26 cellular contexts compared by ENCODE assay signal in genomic region chr5:3023678-3024077, GRCh38.
"Had no signal": no experiment of that assay in that cellular context is flagged by ENCODE, and none has a peak within 500 bp of the region (broad histone marks: within the 10 kb centered on the region; RNA-seq: fewer than 3 reads in every experiment).

No MANE protein-coding gene starts in this region.

- H3K27ac ChIP-seq: adrenal gland, body of pancreas, epithelial cell of prostate, esophagus squamous epithelium, gastroesophageal sphincter had no signal

- H3K27me3 ChIP-seq: adrenal gland, body of pancreas, esophagus squamous epithelium, gastroesophageal sphincter had no signal

- H3K4me3 ChIP-seq: adrenal gland, body of pancreas, esophagus squamous epithelium, gastroesophageal sphincter had no signal

- H3K4me1 ChIP-seq: adrenal gland, body of pancreas, esophagus squamous epithelium, gastroesophageal sphincter had no signal

- H3K36me3 ChIP-seq: adrenal gland, esophagus squamous epithelium, gastroesophageal sphincter had no signal

- DNase-seq: activated CD4-positive, alpha-beta memory T cell treated with anti-CD3 and anti-CD28 coated beads, Interleukin-2, amount 10 ng/mL, durations not matched to agents 7 days and 5 days; activated CD4-positive, alpha-beta T cell treated with anti-CD3 and anti-CD28 coated beads for 4 hours; activated CD4-positive, alpha-beta T cell treated with anti-CD3 and anti-CD28 coated beads, Interleukin-2, amount 10 ng/mL, durations not matched to agents 7 days and 5 days; activated CD4-positive, alpha-beta T cell treated with anti-CD3 and anti-CD28 coated beads, Interleukin-2, amount 50 U/mL, for 4 hours; activated CD4-positive, CD25-positive, alpha-beta regulatory T cell; activated CD4-positive, CD25-positive, alpha-beta regulatory T cell treated with anti-CD3 and anti-CD28 coated beads, Interleukin-2, amount 50 U/mL, for 72 hours; activated CD8-positive, alpha-beta memory T cell treated with anti-CD3 and anti-CD28 coated beads, Interleukin-2, amount 50 U/mL, for 48 hours; activated naive CD4-positive, alpha-beta T cell treated with anti-CD3 and anti-CD28 coated beads for 36 hours; activated naive CD8-positive, alpha-beta T cell treated with anti-CD3 and anti-CD28 coated beads for 36 hours; activated naive CD8-positive, alpha-beta T cell treated with anti-CD3 and anti-CD28 coated beads, Interleukin-2, amount 50 U/mL, for 24 hours; activated T-cell treated with anti-CD3 and anti-CD28 coated beads for 4 hours; activated T-cell treated with anti-CD3 and anti-CD28 coated beads, Interleukin-2, amount 50 U/mL, for 24 hours; activated T-cell treated with anti-CD3 and anti-CD28 coated beads, Interleukin-2, amount 50 U/mL, for 72 hours; amygdala; aorta; body of pancreas; caudate nucleus; cortex of kidney; dermis blood vessel endothelial cell; effector CD8-positive, alpha-beta T cell; esophagus squamous epithelium; foreskin melanocyte; T-helper 2 cell had no signal

- H3K9me3 ChIP-seq: adrenal gland, body of pancreas, esophagus squamous epithelium, gastroesophageal sphincter had no signal
